Comparison of ENCODE assay signal across 26 cellular contexts in the genomic region with DNA sequence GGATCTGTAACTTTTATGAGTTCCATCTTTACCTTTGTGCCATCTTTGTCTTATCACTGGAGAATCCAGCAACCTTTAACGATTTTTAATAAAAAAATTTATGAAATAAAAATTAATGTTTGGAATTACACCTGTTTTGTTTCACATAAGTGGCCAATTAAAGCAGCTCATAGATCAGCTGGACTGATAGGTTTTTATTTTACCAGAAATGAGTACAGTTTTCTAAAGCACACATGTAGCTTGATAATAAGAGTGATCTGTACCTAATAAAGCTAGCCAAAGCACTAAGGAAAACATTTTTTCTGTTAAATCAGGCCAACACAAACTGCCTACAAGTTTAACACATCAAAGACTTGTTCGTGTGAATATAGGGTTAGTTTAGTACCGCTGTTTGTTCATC.
"Had no signal": no experiment of that assay in that cellular context is flagged by ENCODE, and none has a peak within 500 bp of the region (broad histone marks: within the 10 kb centered on the region; RNA-seq: fewer than 3 reads in every experiment).

No MANE protein-coding gene starts in this region.

- H3K27me3 Mint-ChIP-seq: activated CD4-positive, alpha-beta memory T cell treated with anti-CD3 and anti-CD28 coated beads, Interleukin-2, amount 10 ng/mL, durations not matched to agents 7 days and 5 days; activated CD4-positive, alpha-beta T cell treated with anti-CD3 and anti-CD28 coated beads, Interleukin-2, amount 10 ng/mL, durations not matched to agents 24 days and 14 days; activated CD8-positive, alpha-beta memory T cell treated with anti-CD3 and anti-CD28 coated beads, Interleukin-2, amount 10 ng/mL, durations not matched to agents 7 days and 5 days; activated naive CD8-positive, alpha-beta T cell treated with anti-CD3 and anti-CD28 coated beads, Interleukin-2, amount 50 U/mL, for 24 hours; naive thymus-derived CD8-positive, alpha-beta T cell; progenitor cell of endocrine pancreas had no signal

- H3K9me3 Mint-ChIP-seq: activated CD4-positive, alpha-beta memory T cell treated with anti-CD3 and anti-CD28 coated beads, Interleukin-2, amount 10 ng/mL, durations not matched to agents 7 days and 5 days; activated naive CD8-positive, alpha-beta T cell treated with anti-CD3 and anti-CD28 coated beads, Interleukin-2, amount 50 U/mL, for 24 hours; activated T-helper 1 cell treated with anti-CD3 and anti-CD28 coated beads, Interleukin-12 subunit alpha, Interleukin-12 subunit beta, Interleukin-2, Interleukin-4 antibody, amounts not matched to agents 30 ng/mL and 10 ng/mL and 1 ng/mL, durations not matched to agents 14 hours and 24 hours and 36 hours; naive thymus-derived CD8-positive, alpha-beta T cell; T-helper 2 cell treated with Interferon-gamma antibody and Interleukin-4, amounts not matched to agents 5 μg/mL and 100 μg/mL, for 36 hours had no signal

- H3K9ac ChIP-seq: neural progenitor cell had no signal

- H3K4me1 ChIP-seq: body of pancreas, gastrocnemius medialis, lower lobe of right lung, thyroid gland had no signal

- DNase-seq: activated CD4-positive, alpha-beta memory T cell treated with anti-CD3 and anti-CD28 coated beads, Interleukin-2, amount 10 ng/mL, durations not matched to agents 7 days and 5 days; activated CD4-positive, alpha-beta T cell treated with anti-CD3 and anti-CD28 coated beads, Interleukin-2, amount 10 ng/mL, durations not matched to agents 24 days and 14 days; activated CD8-positive, alpha-beta memory T cell treated with anti-CD3 and anti-CD28 coated beads, Interleukin-2, amount 10 ng/mL, durations not matched to agents 7 days and 5 days; activated gamma-delta T cell; activated naive CD4-positive, alpha-beta T cell treated with anti-CD3 and anti-CD28 coated beads, Interleukin-2, amount 50 U/mL, for 16 hours; activated naive CD8-positive, alpha-beta T cell treated with anti-CD3 and anti-CD28 coated beads, Interleukin-2, amount 50 U/mL, for 24 hours; anterior cingulate cortex; erythroblast; head of caudate nucleus; left colon; lower lobe of right lung; naive thymus-derived CD8-positive, alpha-beta T cell; retina; spleen; stimulated activated CD4-positive, alpha-beta T cell treated with anti-CD3 and anti-CD28 coated beads, Interleukin-4, amount 100 ng/mL, for 4 hours; stimulated activated naive CD8-positive, alpha-beta T cell treated with anti-CD3 and anti-CD28 coated beads, Interleukin-15, Interleukin-2, amounts not matched to agents 100 U/mL and 50 U/mL, for 24 hours; thyroid gland had no signal

- H3K4me3 ChIP-seq: body of pancreas, gastrocnemius medialis, lower lobe of right lung, neural progenitor cell, spleen, thyroid gland had no signal

- H3K36me3 ChIP-seq: gastrocnemius medialis, lower lobe of right lung, neural progenitor cell, spleen, thyroid gland had no signal

- FAIRE-seq: islet of Langerhans had no signal

- H3K27ac ChIP-seq: lower lobe of right lung, neural progenitor cell, spleen, thyroid gland, VCaP had no signal

- H3K27ac Mint-ChIP-seq: activated CD4-positive, alpha-beta memory T cell treated with anti-CD3 and anti-CD28 coated beads, Interleukin-2, amount 10 ng/mL, durations not matched to agents 7 days and 5 days; activated CD4-positive, alpha-beta T cell treated with anti-CD3 and anti-CD28 coated beads, Interleukin-2, amount 10 ng/mL, durations not matched to agents 24 days and 14 days; activated CD8-positive, alpha-beta memory T cell treated with anti-CD3 and anti-CD28 coated beads, Interleukin-2, amount 10 ng/mL, durations not matched to agents 7 days and 5 days; activated naive CD8-positive, alpha-beta T cell treated with anti-CD3 and anti-CD28 coated beads, Interleukin-2, amount 50 U/mL, for 24 hours; activated T-helper 1 cell treated with anti-CD3 and anti-CD28 coated beads, Interleukin-12 subunit alpha, Interleukin-12 subunit beta, Interleukin-2, Interleukin-4 antibody, amounts not matched to agents 30 ng/mL and 10 ng/mL and 1 ng/mL, durations not matched to agents 14 hours and 24 hours and 36 hours; naive thymus-derived CD8-positive, alpha-beta T cell; neural progenitor cell; progenitor cell of endocrine pancreas; T-helper 2 cell treated with Interferon-gamma antibody and Interleukin-4, amounts not matched to agents 5 μg/mL and 100 μg/mL, for 36 hours had no signal

- ATAC-seq: activated CD4-positive, CD25-positive, alpha-beta regulatory T cell treated with anti-CD3 and anti-CD28 coated beads, Interleukin-2, amount 50 U/mL, for 24 hours; activated CD8-positive, alpha-beta memory T cell treated with anti-CD3 and anti-CD28 coated beads, Interleukin-2, amount 10 ng/mL, durations not matched to agents 7 days and 5 days; activated naive CD8-positive, alpha-beta T cell treated with anti-CD3 and anti-CD28 coated beads, Interleukin-2, amount 50 U/mL, for 24 hours; left colon; naive thymus-derived CD8-positive, alpha-beta T cell; stimulated activated naive CD8-positive, alpha-beta T cell treated with anti-CD3 and anti-CD28 coated beads, Interleukin-15, Interleukin-2, amounts not matched to agents 100 U/mL and 50 U/mL, for 24 hours had no signal

- H2AFZ ChIP-seq: neural progenitor cell had no signal

- H3K36me3 Mint-ChIP-seq: neural progenitor cell had no signal

- H3K4me3 Mint-ChIP-seq: activated CD4-positive, alpha-beta memory T cell treated with anti-CD3 and anti-CD28 coated beads, Interleukin-2, amount 10 ng/mL, durations not matched to agents 7 days and 5 days; activated CD4-positive, alpha-beta T cell treated with anti-CD3 and anti-CD28 coated beads, Interleukin-2, amount 10 ng/mL, durations not matched to agents 24 days and 14 days; activated CD8-positive, alpha-beta memory T cell treated with anti-CD3 and anti-CD28 coated beads, Interleukin-2, amount 10 ng/mL, durations not matched to agents 7 days and 5 days; activated naive CD8-positive, alpha-beta T cell treated with anti-CD3 and anti-CD28 coated beads, Interleukin-2, amount 50 U/mL, for 24 hours; activated T-helper 1 cell treated with anti-CD3 and anti-CD28 coated beads, Interleukin-12 subunit alpha, Interleukin-12 subunit beta, Interleukin-2, Interleukin-4 antibody, amounts not matched to agents 30 ng/mL and 10 ng/mL and 1 ng/mL, durations not matched to agents 14 hours and 24 hours and 36 hours; naive thymus-derived CD8-positive, alpha-beta T cell; neural progenitor cell; T-helper 2 cell treated with Interferon-gamma antibody and Interleukin-4, amounts not matched to agents 5 μg/mL and 100 μg/mL, for 36 hours had no signal

- H3K4me2 ChIP-seq: neural progenitor cell had no signal

- H3K27me3 ChIP-seq: body of pancreas, gastrocnemius medialis, neural progenitor cell, spleen, thyroid gland had no signal

- H3K4me1 Mint-ChIP-seq: activated CD4-positive, alpha-beta memory T cell treated with anti-CD3 and anti-CD28 coated beads, Interleukin-2, amount 10 ng/mL, durations not matched to agents 7 days and 5 days; activated CD4-positive, alpha-beta T cell treated with anti-CD3 and anti-CD28 coated beads, Interleukin-2, amount 10 ng/mL, durations not matched to agents 24 days and 14 days; activated CD8-positive, alpha-beta memory T cell treated with anti-CD3 and anti-CD28 coated beads, Interleukin-2, amount 10 ng/mL, durations not matched to agents 7 days and 5 days had no signal

- H3K9me3 ChIP-seq: body of pancreas, gastrocnemius medialis, lower lobe of right lung, spleen, thyroid gland had no signal
